1 cellular context compared by ENCODE assay signal in genomic region chr12:1885605-1886245, GRCh38.
TF ChIP-seq lines count a peak whose summit lies in the region.

No MANE protein-coding gene starts in this region.

TF ChIP-seq in K562, 482 proteins besides CTCF, POLR2A, EP300 and RAD21:
- TF ChIP-seq MAX (CRISPR knock-in tag; IDR thresholded peaks at IDR 0.05), result no peak
- no peak for TF ChIP-seq TAF1 (IDR thresholded peaks at IDR 0.05; ENCODE audit: control insufficient read depth, extremely low read depth, insufficient read depth, low read length, severe bottlenecking)
- TF ChIP-seq TFAP4 (CRISPR knock-in tag; IDR thresholded peaks at IDR 0.05; ENCODE audit: borderline replicate concordance), result no peak
- no peak for TF ChIP-seq MGA (IDR thresholded peaks at IDR 0.05)
- no peak for TF ChIP-seq BDP1 (IDR thresholded peaks at IDR 0.05; ENCODE audit: insufficient read depth, insufficient read length)
- TF ChIP-seq MXD1 (CRISPR knock-in tag; IDR thresholded peaks at IDR 0.05; ENCODE audit: borderline replicate concordance, poor library complexity, severe bottlenecking), result no peak
- no peak for TF ChIP-seq BCL6 (CRISPR knock-in tag; IDR thresholded peaks at IDR 0.05)
- no peak for TF ChIP-seq NCOA4 (IDR thresholded peaks at IDR 0.05; ENCODE audit: partially characterized antibody)
- no peak for TF ChIP-seq ARHGAP35 (IDR thresholded peaks at IDR 0.05; ENCODE audit: partially characterized antibody)
- no peak for TF ChIP-seq CLOCK (CRISPR knock-in tag; IDR thresholded peaks at IDR 0.05; ENCODE audit: borderline replicate concordance)
- no peak for TF ChIP-seq NBN (IDR thresholded peaks at IDR 0.05; ENCODE audit: low read depth)
- no peak for TF ChIP-seq MCM5 (IDR thresholded peaks at IDR 0.05; ENCODE audit: low read depth)
- no peak for TF ChIP-seq SMARCC2 (IDR thresholded peaks at IDR 0.05; ENCODE audit: low read depth)
- TF ChIP-seq DACH1 (IDR thresholded peaks at IDR 0.05; ENCODE audit: partially characterized antibody), result no peak
- no peak for TF ChIP-seq OTX1 (CRISPR knock-in tag; IDR thresholded peaks at IDR 0.05)
- no peak for TF ChIP-seq EWSR1 (IDR thresholded peaks at IDR 0.05; ENCODE audit: borderline replicate concordance, low read depth, partially characterized antibody)
- no peak for TF ChIP-seq DEAF1 (CRISPR knock-in tag; IDR thresholded peaks at IDR 0.05)
- TF ChIP-seq ZNF583 (CRISPR knock-in tag; IDR thresholded peaks at IDR 0.05), result no peak
- no peak for TF ChIP-seq STAG1 (CRISPR knock-in tag; IDR thresholded peaks at IDR 0.05; ENCODE audit: borderline replicate concordance)
